Comparison of ENCODE assay signal across 18 cellular contexts in the genomic region with DNA sequence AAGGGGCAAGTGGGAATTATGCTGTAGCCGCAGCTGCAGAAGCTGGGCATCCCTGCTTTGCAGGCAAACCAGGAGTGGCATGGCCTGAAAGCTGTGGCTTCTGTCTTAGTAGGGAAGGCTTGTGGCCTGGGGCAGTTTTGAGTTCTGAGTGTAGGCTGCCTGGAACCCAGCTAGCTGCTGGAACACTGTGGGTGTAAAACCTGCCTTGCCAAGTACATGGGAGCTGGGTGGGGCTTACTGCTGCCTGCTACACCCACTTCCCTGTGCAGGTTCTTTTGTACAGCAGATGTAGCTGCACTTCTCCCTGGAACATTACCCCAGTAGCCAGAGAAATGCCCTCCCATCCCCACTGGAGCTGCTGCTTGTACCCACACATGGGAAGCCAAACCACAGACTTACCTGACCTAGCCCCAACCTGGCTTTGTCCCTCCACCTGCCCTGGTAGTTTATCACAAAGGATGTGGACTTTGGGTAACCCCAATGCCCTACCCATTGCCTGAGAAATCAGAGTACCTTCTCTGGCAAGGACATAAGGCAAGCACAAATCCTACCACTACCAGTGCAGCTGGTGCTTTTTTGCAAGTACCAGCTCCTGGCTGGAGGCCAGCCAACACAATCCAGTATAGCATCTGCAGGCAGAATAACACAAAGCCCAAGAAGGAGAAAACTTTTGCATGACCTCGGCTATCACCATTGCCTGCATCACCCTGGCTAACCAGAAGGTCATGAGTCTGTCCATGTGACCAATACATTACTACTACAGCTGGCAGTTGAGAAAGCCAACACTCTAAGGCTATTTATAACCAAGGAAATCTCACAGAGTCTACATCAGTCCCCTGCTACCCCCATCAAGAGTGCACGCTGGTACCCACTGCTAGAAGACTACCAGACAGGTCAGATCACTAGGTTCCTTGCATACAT. TPM values are rescaled to one million over a fixed set of nuclear protein-coding genes. Genes with fewer than 3 reads are reported as not detected.
A peak's percentile ranks its signal among the peaks of the same experiment; 100 is the strongest.
DNase-seq lines count a peak whose midpoint lies in the region; ATAC-seq and TF ChIP-seq lines count a peak whose summit lies in the region.
"Had no signal": no experiment of that assay in that cellular context is flagged by ENCODE, and none has a peak within 500 bp of the region (broad histone marks: within the 10 kb centered on the region; RNA-seq: fewer than 3 reads in every experiment).

No MANE protein-coding gene starts in this region.

- H3K27ac Mint-ChIP-seq in activated CD8-positive, alpha-beta memory T cell treated with anti-CD3 and anti-CD28 coated beads, Interleukin-2, amount 10 ng/mL, durations not matched to agents 7 days and 5 days, result no peak overlapping the region
- H3K27ac Mint-ChIP-seq in stimulated activated naive B cell treated with anti-CD40 and anti-IgM and Interleukin-4, amounts not matched to agents 10 μg/mL and 1 μg/mL and 100 μg/mL, for 72 hours, result no peak overlapping the region

- no peaks in the 10 kb centered on the region for H3K36me3 Mint-ChIP-seq in activated CD8-positive, alpha-beta memory T cell treated with anti-CD3 and anti-CD28 coated beads, Interleukin-2, amount 10 ng/mL, durations not matched to agents 7 days and 5 days
- no peaks in the 10 kb centered on the region for H3K36me3 Mint-ChIP-seq in stimulated activated naive B cell treated with anti-CD40 and anti-IgM and Interleukin-4, amounts not matched to agents 10 μg/mL and 1 μg/mL and 100 μg/mL, for 72 hours

- no peaks in the 10 kb centered on the region for H3K4me1 Mint-ChIP-seq in activated CD8-positive, alpha-beta memory T cell treated with anti-CD3 and anti-CD28 coated beads, Interleukin-2, amount 10 ng/mL, durations not matched to agents 7 days and 5 days
- H3K4me1 Mint-ChIP-seq in stimulated activated naive B cell treated with anti-CD40 and anti-IgM and Interleukin-4, amounts not matched to agents 10 μg/mL and 1 μg/mL and 100 μg/mL, for 72 hours, result no peaks in the 10 kb centered on the region

- in situ Hi-C loops in gastrocnemius medialis (cut with MboI; ENCODE audit: low sequenced_read_pairs in 4 of 4), result loop anchor here in 1 of 4 donors (25.0 kb wide), 1 partner anchor 183 kb away; no protein-coding TSS in a partner anchor

- intact Hi-C loops in gastrocnemius medialis (cut with DNase I; ENCODE audit: low total_unique reads), result no loop called here

- no peaks in the 10 kb centered on the region for H3K9me3 Mint-ChIP-seq in activated CD8-positive, alpha-beta memory T cell treated with anti-CD3 and anti-CD28 coated beads, Interleukin-2, amount 10 ng/mL, durations not matched to agents 7 days and 5 days (ENCODE audit: low read depth)
- peaks cover 0 to 4% of the 10 kb centered on the region in 2 donors for H3K9me3 Mint-ChIP-seq in stimulated activated naive B cell treated with anti-CD40 and anti-IgM and Interleukin-4, amounts not matched to agents 10 μg/mL and 1 μg/mL and 100 μg/mL, for 72 hours

- WGBS in esophagus, 2 donors, result 49 to 67% methylated on average over 3 of the region's 3 CpGs

- H3K4me3 ChIP-seq in esophagus (ENCODE audit: low read depth in 1 of 2, low read length in 2 of 2) (no peak overlapping the region), gastrocnemius medialis (no peak overlapping the region)
- H3K4me3 ChIP-seq: body of pancreas, K562, SJCRH30 had no signal

- peak; percentile 19 to 41 for ATAC-seq in gastrocnemius medialis
- no peak for ATAC-seq in activated CD8-positive, alpha-beta memory T cell treated with anti-CD3 and anti-CD28 coated beads, Interleukin-2, amount 10 ng/mL, durations not matched to agents 7 days and 5 days
- no peak for ATAC-seq in stimulated activated naive B cell treated with anti-CD40 and anti-IgM and Interleukin-4, amounts not matched to agents 10 μg/mL and 1 μg/mL and 100 μg/mL, for 72 hours (replicated peaks)
- ATAC-seq in HG02763 (IDR thresholded peaks at IDR 0.05; ENCODE audit: unreplicated experiment), result no peak
- ATAC-seq: body of pancreas, K562 had no signal

- H3K9me3 ChIP-seq in esophagus (ENCODE audit: control insufficient read depth in 2 of 2, insufficient read depth in 1 of 2, low read depth in 1 of 2, low read length in 1 of 2), result no peaks in the 10 kb centered on the region
- no peaks in the 10 kb centered on the region for H3K9me3 ChIP-seq in gastrocnemius medialis
- H3K9me3 ChIP-seq: body of pancreas had no signal

- H3K36me3 ChIP-seq in esophagus (ENCODE audit: control insufficient read depth in 2 of 2, insufficient read depth in 2 of 2, low read length in 1 of 2) (no peaks in the 10 kb centered on the region), gastrocnemius medialis (no peaks in the 10 kb centered on the region)
- H3K36me3 ChIP-seq: SJCRH30 had no signal

- TF ChIP-seq POLR2A in gastrocnemius medialis (IDR thresholded peaks at IDR 0.05), result no peak

- H3K27ac ChIP-seq in esophagus (ENCODE audit: low read depth in 2 of 2, low read length in 1 of 2) (peak overlapping the region; percentile 69 to 77), gastrocnemius medialis (no peak overlapping the region)
- H3K27ac ChIP-seq: body of pancreas, SJCRH30 had no signal

- no peak overlapping the region for H3K4me3 Mint-ChIP-seq in activated CD8-positive, alpha-beta memory T cell treated with anti-CD3 and anti-CD28 coated beads, Interleukin-2, amount 10 ng/mL, durations not matched to agents 7 days and 5 days
- H3K4me3 Mint-ChIP-seq in stimulated activated naive B cell treated with anti-CD40 and anti-IgM and Interleukin-4, amounts not matched to agents 10 μg/mL and 1 μg/mL and 100 μg/mL, for 72 hours, result no peak overlapping the region

- TF ChIP-seq CTCF in gastrocnemius medialis (IDR thresholded peaks at IDR 0.05 in 4 of 5, conservative IDR thresholded peaks at IDR 0.05 in 1 of 5), result no peak

- peaks cover 0 to 4% of the 10 kb centered on the region in 2 donors for H3K4me1 ChIP-seq in esophagus (ENCODE audit: control insufficient read depth in 2 of 2, insufficient read depth in 2 of 2, low read length in 1 of 2)
- peaks cover 0 to 3% of the 10 kb centered on the region in 2 donors for H3K4me1 ChIP-seq in gastrocnemius medialis
- H3K4me1 ChIP-seq: body of pancreas, SJCRH30 had no signal

- H3K27me3 ChIP-seq in esophagus (ENCODE audit: control insufficient read depth in 1 of 2, insufficient read depth in 2 of 2, low read length in 2 of 2) (no peaks in the 10 kb centered on the region), gastrocnemius medialis (no peaks in the 10 kb centered on the region)
- H3K27me3 ChIP-seq: body of pancreas, SJCRH30 had no signal

- no peaks in the 10 kb centered on the region for H3K27me3 Mint-ChIP-seq in activated CD8-positive, alpha-beta memory T cell treated with anti-CD3 and anti-CD28 coated beads, Interleukin-2, amount 10 ng/mL, durations not matched to agents 7 days and 5 days
- no peaks in the 10 kb centered on the region for H3K27me3 Mint-ChIP-seq in stimulated activated naive B cell treated with anti-CD40 and anti-IgM and Interleukin-4, amounts not matched to agents 10 μg/mL and 1 μg/mL and 100 μg/mL, for 72 hours

- CTCF ChIA-PET in activated CD8-positive, alpha-beta memory T cell treated with anti-CD3 and anti-CD28 coated beads, Interleukin-2, amount 10 ng/mL, durations not matched to agents 7 days and 5 days (lab: Charles Lee), result no interaction called here

- DNase-seq in M059J (ENCODE audit: low read depth) (peak; percentile 18), NCI-H524 (lab: John Stamatoyannopoulos, UW) (peak; percentile 74 to 92), gastrocnemius medialis (no peak), cerebellar nuclear complex (lab: John Stamatoyannopoulos, UW) (no peak)
- DNase-seq in activated CD8-positive, alpha-beta memory T cell treated with anti-CD3 and anti-CD28 coated beads, Interleukin-2, amount 10 ng/mL, durations not matched to agents 7 days and 5 days, result no peak
- DNase-seq in stimulated activated naive B cell treated with anti-CD40 and anti-IgM and Interleukin-4, amounts not matched to agents 10 μg/mL and 1 μg/mL and 100 μg/mL, for 72 hours, result no peak
- DNase-seq: activated CD4-positive, alpha-beta T cell treated with anti-CD3 and anti-CD28 coated beads for 4 hours; activated naive CD4-positive, alpha-beta T cell treated with Interleukin-2 at 50 U/mL for 16 hours; AML-193; body of pancreas; effector CD4-positive, alpha-beta T cell; stimulated activated CD4-positive, alpha-beta T cell treated with anti-CD3 and anti-CD28 coated beads, Interleukin-15, amount 100 ng/mL, for 24 hours; T1000 had no signal

RNA-seq across cellular contexts. Expression of gene PPP1R3A, which starts 26.5 kb away (rescaled TPM):
- not detected in 2 replicates for total RNA-seq in M059J (2014; rRNA removed; shearing (Covaris generic))
- not detected for polyA plus RNA-seq in esophagus
- total RNA-seq in gastrocnemius medialis, result 10 to 100 TPM; 21.6 to 57.6 (median 47.4) TPM
- total RNA-seq in activated CD8-positive, alpha-beta memory T cell treated with anti-CD3 and anti-CD28 coated beads, Interleukin-2, amount 10 ng/mL, durations not matched to agents 7 days and 5 days, result not detected
- total RNA-seq: body of pancreas, K562, liver had no signal
- polyA plus RNA-seq: liver had no signal

Comparison
In these comparisons a context has a peak if more than half of its experiments do, and no peak if none do; other contexts are left out.
1. DNase-seq: peak in M059J (single experiment) and NCI-H524 (2 of 2); none in gastrocnemius medialis (0 of 2), cerebellar nuclear complex (0 of 2), activated CD8-positive, alpha-beta memory T cell treated with anti-CD3 and anti-CD28 coated beads, Interleukin-2, amount 10 ng/mL, durations not matched to agents 7 days and 5 days (single experiment) and stimulated activated naive B cell treated with anti-CD40 and anti-IgM and Interleukin-4, amounts not matched to agents 10 μg/mL and 1 μg/mL and 100 μg/mL, for 72 hours (single experiment).
2. H3K27ac ChIP-seq: peak in esophagus (2 of 2); none in gastrocnemius medialis (0 of 4).
3. ATAC-seq: peak in gastrocnemius medialis (2 of 2); none in activated CD8-positive, alpha-beta memory T cell treated with anti-CD3 and anti-CD28 coated beads, Interleukin-2, amount 10 ng/mL, durations not matched to agents 7 days and 5 days (single experiment), stimulated activated naive B cell treated with anti-CD40 and anti-IgM and Interleukin-4, amounts not matched to agents 10 μg/mL and 1 μg/mL and 100 μg/mL, for 72 hours (0 of 2) and HG02763 (single experiment).
4. RNA of gene PPP1R3A, which starts 26.5 kb away (total RNA-seq): 21.6 to 57.6 TPM in gastrocnemius medialis; not detected in M059J and not detected in activated CD8-positive, alpha-beta memory T cell treated with anti-CD3 and anti-CD28 coated beads, Interleukin-2, amount 10 ng/mL, durations not matched to agents 7 days and 5 days; every median in the first group is over 10 times any median in the second.